Comparison of ENCODE assay signal across 8 cellular contexts in genomic region chr12:4649358-4649661, GRCh38.
DNase-seq lines count a peak whose midpoint lies in the region; ATAC-seq lines count a peak whose summit lies in the region.

No MANE protein-coding gene starts in this region.

- H3K27ac ChIP-seq in caudate nucleus (ENCODE audit: low read depth, low read length): peak overlapping the region; percentile 77
- peak overlapping the region; percentile 82 to 84 for H3K27ac ChIP-seq in mucosa of rectum (ENCODE audit: low read depth in 2 of 2, low read length in 2 of 2)

- peak overlapping the region; percentile 95 for H3K4me3 Mint-ChIP-seq in stimulated activated naive CD8-positive, alpha-beta T cell treated with anti-CD3 and anti-CD28 coated beads, Interleukin-15, Interleukin-2, amounts not matched to agents 100 ng/mL and 50 ng/mL, for 24 hours

- peak overlapping the region; percentile 81 to 94 for H3K4me3 ChIP-seq in mucosa of rectum (ENCODE audit: low read length in 2 of 2)

- H3K4me1 Mint-ChIP-seq in stimulated activated naive CD8-positive, alpha-beta T cell treated with anti-CD3 and anti-CD28 coated beads, Interleukin-15, Interleukin-2, amounts not matched to agents 100 ng/mL and 50 ng/mL, for 24 hours (ENCODE audit: low read depth): peaks cover 55% of the 10 kb centered on the region

- H3K36me3 Mint-ChIP-seq in stimulated activated naive CD8-positive, alpha-beta T cell treated with anti-CD3 and anti-CD28 coated beads, Interleukin-15, Interleukin-2, amounts not matched to agents 100 ng/mL and 50 ng/mL, for 24 hours (ENCODE audit: low read depth): peaks cover 15% of the 10 kb centered on the region

- ATAC-seq in stimulated activated naive CD8-positive, alpha-beta T cell treated with anti-CD3 and anti-CD28 coated beads, Interleukin-15, Interleukin-2, amounts not matched to agents 100 U/mL and 50 U/mL, for 24 hours: no peak
- no peak for ATAC-seq in HG02885 (IDR thresholded peaks at IDR 0.05; ENCODE audit: poor library complexity, unreplicated experiment)
- no peak for ATAC-seq in activated CD4-positive, CD25-positive, alpha-beta regulatory T cell treated with anti-CD3 and anti-CD28 coated beads, Interleukin-2, amount 50 U/mL, for 24 hours

- peak overlapping the region; percentile 73 to 82 for H3K9ac ChIP-seq in mucosa of rectum (ENCODE audit: low read depth in 1 of 2, low read length in 2 of 2)

- H3K27me3 Mint-ChIP-seq in stimulated activated naive CD8-positive, alpha-beta T cell treated with anti-CD3 and anti-CD28 coated beads, Interleukin-15, Interleukin-2, amounts not matched to agents 100 ng/mL and 50 ng/mL, for 24 hours: no peaks in the 10 kb centered on the region

- DNase-seq in stimulated activated naive CD8-positive, alpha-beta T cell treated with anti-CD3 and anti-CD28 coated beads, Interleukin-15, Interleukin-2, amounts not matched to agents 100 U/mL and 50 U/mL, for 24 hours: no peak
- DNase-seq in caudate nucleus (lab: John Stamatoyannopoulos, UW) (no peak), COLO668 (lab: John Stamatoyannopoulos, UW; ENCODE audit: unreplicated experiment) (no peak)
- no peak for DNase-seq in central memory CD4-positive, alpha-beta T cell

- peaks cover 2 to 3% of the 10 kb centered on the region in 2 donors for H3K36me3 ChIP-seq in mucosa of rectum (ENCODE audit: control insufficient read depth in 2 of 2, insufficient read depth in 2 of 2, low read length in 2 of 2)

- H3K9me3 Mint-ChIP-seq in stimulated activated naive CD8-positive, alpha-beta T cell treated with anti-CD3 and anti-CD28 coated beads, Interleukin-15, Interleukin-2, amounts not matched to agents 100 ng/mL and 50 ng/mL, for 24 hours: no peaks in the 10 kb centered on the region

- no peaks in the 10 kb centered on the region for H3K9me3 ChIP-seq in mucosa of rectum (ENCODE audit: control insufficient read depth in 2 of 2, low read length in 2 of 2)

- H3K27ac Mint-ChIP-seq in stimulated activated naive CD8-positive, alpha-beta T cell treated with anti-CD3 and anti-CD28 coated beads, Interleukin-15, Interleukin-2, amounts not matched to agents 100 ng/mL and 50 ng/mL, for 24 hours: peak overlapping the region; percentile 95

- H3K27me3 ChIP-seq in mucosa of rectum (ENCODE audit: control insufficient read depth in 2 of 2, insufficient read depth in 2 of 2, low read length in 2 of 2): no peaks in the 10 kb centered on the region

- H3K4me1 ChIP-seq in mucosa of rectum (ENCODE audit: control insufficient read depth in 2 of 2, insufficient read depth in 2 of 2, low read length in 2 of 2): peaks cover 8 to 15% of the 10 kb centered on the region in 2 donors
